1 cellular context compared by ENCODE assay signal in genomic region chr17:10730956-10731879, GRCh38.
TF ChIP-seq lines count a peak whose summit lies in the region.

No MANE protein-coding gene starts in this region.

TF ChIP-seq in GM23338, 12 proteins besides CTCF, POLR2A, EP300 and RAD21 (continued from another document):
- TF ChIP-seq ETS1 (IDR thresholded peaks at IDR 0.05) (no peak), ZNF114 (CRISPR knock-in tag; IDR thresholded peaks at IDR 0.05) (no peak), EZH2 (IDR thresholded peaks at IDR 0.05; ENCODE audit: low read depth, unreplicated experiment) (no peak)
TF ChIP-seq in GM23338: peak in this region for 0.
